ENCODE assay signal across 8 cellular contexts in genomic region chr17:75632863-75633483, GRCh38. TPM values are rescaled to one million over a fixed set of nuclear protein-coding genes. Genes with fewer than 3 reads are reported as not detected.
DNase-seq lines count a peak whose midpoint lies in the region; ATAC-seq and TF ChIP-seq lines count a peak whose summit lies in the region.

Gene SMIM5, plus strand, starts transcription at chr17:75633434. Its CDS starts 6,768 bp downstream, at chr17:75640202.

- DNase-seq in CD1c-positive myeloid dendritic cell (ENCODE audit: extremely low spot score) (peak; percentile 80), H9 (peak; percentile 95), NCI-H774 (lab: John Stamatoyannopoulos, UW) (peak; percentile 43), lung microvascular endothelial cell (ENCODE audit: low read depth in 2 of 2) (peak; percentile 80 to 88)
- peak; percentile 93 for DNase-seq in activated CD8-positive, alpha-beta memory T cell treated with anti-CD3 and anti-CD28 coated beads for 24 hours
- peak; percentile 74 for DNase-seq in effector CD4-positive, alpha-beta T cell
- peak; percentile 70 to 86 for DNase-seq in stimulated activated CD4-positive, alpha-beta T cell treated with anti-CD3 and anti-CD28 coated beads, Interleukin-4, amount 100 ng/mL, for 4 hours

- H3K27me3 Mint-ChIP-seq in H9 (ENCODE audit: low read depth): no peaks in the 10 kb centered on the region

- no peak for ATAC-seq in HG03439 (IDR thresholded peaks at IDR 0.05; ENCODE audit: unreplicated experiment)

- H3K4me1 ChIP-seq in H9 (ENCODE audit: insufficient read depth, low read length): no peaks in the 10 kb centered on the region; the same call in 1 of the 2 replicates

- H3K27me3 ChIP-seq in H9 (ENCODE audit: insufficient read depth, low read length): no peaks in the 10 kb centered on the region

- no peak within 1 kb of the TSS for H4K5ac ChIP-seq in H9 (ENCODE audit: insufficient read length, low read depth, low read length)

- no peak within 1 kb of the TSS for H2AFZ ChIP-seq in H9 (ENCODE audit: low read length)

- no peak within 1 kb of the TSS for H3K4me2 ChIP-seq in H9 (ENCODE audit: insufficient read depth, insufficient read length, low read length)

- H3K4me3 Mint-ChIP-seq in H9: peak within 1 kb of the TSS in 1 of 2 experiments; percentile 62; a peak in 3 of 5 replicates

- H3K4ac ChIP-seq in H9 (ENCODE audit: low read depth, low read length): no peak within 1 kb of the TSS

- no peak within 1 kb of the TSS for H2AK5ac ChIP-seq in H9 (ENCODE audit: insufficient read length, low read length)

- WGBS in H9 (ENCODE audit: extremely low coverage, insufficient read length, low lambda C conversion rate): no CpG with 5 or more reads among the region's 19 CpGs

- peak within 1 kb of the TSS in 2 of 3 experiments; percentile 57 to 78; a peak in 3 of 7 replicates for H3K27ac Mint-ChIP-seq in H9

- H2BK15ac ChIP-seq in H9 (ENCODE audit: low read depth, low read length): no peak within 1 kb of the TSS

- no peak within 1 kb of the TSS for H4K91ac ChIP-seq in H9 (ENCODE audit: insufficient read length, low read depth, low read length)

- H3T11ph ChIP-seq in H9 (ENCODE audit: low read length): no peak within 1 kb of the TSS

- H3K23me2 ChIP-seq in H9 (ENCODE audit: insufficient read length, low read depth, low read length, poor library complexity, severe bottlenecking): no peaks in the 10 kb centered on the region

- H2BK12ac ChIP-seq in H9 (ENCODE audit: insufficient read length, low read depth, low read length): no peak within 1 kb of the TSS

- no peak within 1 kb of the TSS for H2BK20ac ChIP-seq in H9 (ENCODE audit: low read depth, low read length, poor library complexity, severe bottlenecking)

- H2BK120ac ChIP-seq in H9 (ENCODE audit: low read depth, low read length, poor library complexity, severe bottlenecking): no peak within 1 kb of the TSS

- H3K9me3 ChIP-seq in H9 (ENCODE audit: control insufficient read depth, low read depth, low read length): no peaks in the 10 kb centered on the region

- H3K4me1 Mint-ChIP-seq in H9: peaks cover 16 to 24% of the 10 kb centered on the region in 2 experiments

- no peak within 1 kb of the TSS for H3K18ac ChIP-seq in H9 (ENCODE audit: insufficient read length, low read depth, low read length)

- H3K23ac ChIP-seq in H9 (ENCODE audit: insufficient read length, low read depth, low read length): no peak within 1 kb of the TSS

- no peaks in the 10 kb centered on the region for H3K79me2 ChIP-seq in H9 (ENCODE audit: insufficient read depth, low read length)

- peaks cover 0 to 7% (median 0%) of the 10 kb centered on the region in 3 experiments; a peak in 2 of 7 replicates for H3K36me3 Mint-ChIP-seq in H9 (ENCODE audit: insufficient read depth in 1 of 3, low read depth in 3 of 3)

- H3K56ac ChIP-seq in H9 (ENCODE audit: insufficient read length, low read depth, low read length): no peak within 1 kb of the TSS

- no peak within 1 kb of the TSS for H3K9ac ChIP-seq in H9 (ENCODE audit: extremely low read depth, insufficient read length, low read length)

- no peaks in the 10 kb centered on the region for H3K79me1 ChIP-seq in H9 (ENCODE audit: insufficient read depth, low read depth, low read length, poor library complexity, severe bottlenecking)

- H4K8ac ChIP-seq in H9 (replicated peaks; ENCODE audit: insufficient read length, low read depth, low read length): no peak within 1 kb of the TSS

- no peaks in the 10 kb centered on the region for H4K20me1 ChIP-seq in H9 (ENCODE audit: control insufficient read depth, insufficient read depth, insufficient read length)

- H2BK5ac ChIP-seq in H9 (ENCODE audit: insufficient read length, low read length): no peak within 1 kb of the TSS

- peak; percentile 99 for TF ChIP-seq CTCF in H9 (conservative IDR thresholded peaks at IDR 0.05)

- no peaks in the 10 kb centered on the region for H3K9me3 Mint-ChIP-seq in H9

- no peak within 1 kb of the TSS for H3K27ac ChIP-seq in H9 (ENCODE audit: insufficient read length, low read depth, low read length)

- H3K14ac ChIP-seq in H9 (ENCODE audit: insufficient read depth, low read length): no peak within 1 kb of the TSS; the same call in 1 of the 2 replicates

RNA-seq across cellular contexts. Expression of gene SMIM5, which starts in this region (rescaled TPM):
- total RNA-seq in H9 (2021) (0.20 and 0.24 TPM in 2 replicates), lung microvascular endothelial cell (not detected in 2 replicates)

Comparison
In these comparisons a context has a peak if more than half of its experiments do, and no peak if none do; other contexts are left out.
1. Peak in DNase-seq in H9; RNA of the gene not detected or under 1 TPM.
2. Peak in DNase-seq in lung microvascular endothelial cell; RNA of the gene not detected or under 1 TPM.
3. DNase-seq: peak in every context shown above with its lines; median percentile 95 in H9; 93 in activated CD8-positive, alpha-beta memory T cell treated with anti-CD3 and anti-CD28 coated beads for 24 hours; 84 in lung microvascular endothelial cell; 80 in CD1c-positive myeloid dendritic cell; 78 in stimulated activated CD4-positive, alpha-beta T cell treated with anti-CD3 and anti-CD28 coated beads, Interleukin-4, amount 100 ng/mL, for 4 hours; 74 in effector CD4-positive, alpha-beta T cell; 43 in NCI-H774.